ENCODE assay signal across 9 cellular contexts in genomic region chr11:77410076-77410827, GRCh38.
A peak's percentile ranks its signal among the peaks of the same experiment; 100 is the strongest.
DNase-seq lines count a peak whose midpoint lies in the region; ATAC-seq and TF ChIP-seq lines count a peak whose summit lies in the region.
"Had no signal": no experiment of that assay in that cellular context is flagged by ENCODE, and none has a peak within 500 bp of the region (broad histone marks: within the 10 kb centered on the region; RNA-seq: fewer than 3 reads in every experiment).

No MANE protein-coding gene starts in this region.

- H3K36me3 Mint-ChIP-seq in activated naive CD8-positive, alpha-beta T cell = peaks cover 6% of the 10 kb centered on the region
- H3K36me3 Mint-ChIP-seq in naive thymus-derived CD4-positive, alpha-beta T cell = peaks cover 0 to 22% (median 0%) of the 10 kb centered on the region in 5 donors

- H3K4me3 ChIP-seq in H7 (ENCODE audit: insufficient read depth, low read depth, low read length) = peak overlapping the region; percentile 76; the same call in 1 of the 2 replicates
- H3K4me3 ChIP-seq in naive thymus-derived CD4-positive, alpha-beta T cell (ENCODE audit: low read length) = no peak overlapping the region
- no peak overlapping the region for H3K4me3 ChIP-seq in BE2C (ENCODE audit: low read depth, low read length)

- H3K4me3 Mint-ChIP-seq in activated naive CD8-positive, alpha-beta T cell = peak overlapping the region; percentile 91
- peak overlapping the region; percentile 88 to 98 (median 94) for H3K4me3 Mint-ChIP-seq in naive thymus-derived CD4-positive, alpha-beta T cell

- H3K27me3 Mint-ChIP-seq in activated naive CD8-positive, alpha-beta T cell = no peaks in the 10 kb centered on the region
- H3K27me3 Mint-ChIP-seq in naive thymus-derived CD4-positive, alpha-beta T cell = no peaks in the 10 kb centered on the region

- H3K27ac ChIP-seq in naive thymus-derived CD4-positive, alpha-beta T cell (ENCODE audit: low read depth, low read length) = no peak overlapping the region

- ATAC-seq in naive thymus-derived CD4-positive, alpha-beta T cell = no peak

- intact Hi-C loops in naive thymus-derived CD4-positive, alpha-beta T cell (cut with micrococcal nuclease) = loop anchor here (5.0 to 10.0 kb wide), 3 partner anchors 137 to 365 kb away; partner anchors contain the start of gene CAPN5 (in 1 of the 2)

- peaks cover 51% of the 10 kb centered on the region for H3K4me1 Mint-ChIP-seq in activated naive CD8-positive, alpha-beta T cell (ENCODE audit: low read depth)
- peaks cover 33 to 54% (median 39%) of the 10 kb centered on the region in 7 donors for H3K4me1 Mint-ChIP-seq in naive thymus-derived CD4-positive, alpha-beta T cell

- POLR2A ChIA-PET in naive thymus-derived CD4-positive, alpha-beta T cell (lab: Charles Lee) = no interaction called here

- CTCF ChIA-PET in naive thymus-derived CD4-positive, alpha-beta T cell (lab: Charles Lee) = no interaction called here

- H3K4me1 ChIP-seq in naive thymus-derived CD4-positive, alpha-beta T cell (ENCODE audit: control insufficient read depth in 2 of 2, insufficient read depth in 2 of 2, low read length in 2 of 2) = peaks cover 14 to 26% of the 10 kb centered on the region in 2 donors
- peaks cover 14% of the 10 kb centered on the region for H3K4me1 ChIP-seq in BE2C

- TF ChIP-seq CTCF in BE2C (IDR thresholded peaks at IDR 0.05; ENCODE audit: low read depth, low read length) = no peak

- no peaks in the 10 kb centered on the region for H3K9me3 ChIP-seq in naive thymus-derived CD4-positive, alpha-beta T cell (ENCODE audit: control insufficient read depth in 2 of 3, low read length in 3 of 3)
- H3K9me3 ChIP-seq in BE2C = no peaks in the 10 kb centered on the region

- H3K27me3 ChIP-seq in H7 (ENCODE audit: control insufficient read depth, insufficient read depth, low read length) (no peaks in the 10 kb centered on the region), BE2C (no peaks in the 10 kb centered on the region)
- no peaks in the 10 kb centered on the region for H3K27me3 ChIP-seq in naive thymus-derived CD4-positive, alpha-beta T cell (ENCODE audit: control insufficient read depth in 2 of 2, insufficient read depth in 2 of 2, low read length in 2 of 2)

- no peaks in the 10 kb centered on the region for H3K9me3 Mint-ChIP-seq in activated naive CD8-positive, alpha-beta T cell (ENCODE audit: low read depth)
- H3K9me3 Mint-ChIP-seq in naive thymus-derived CD4-positive, alpha-beta T cell = no peaks in the 10 kb centered on the region

- peak overlapping the region; percentile 18 for H3K27ac Mint-ChIP-seq in activated naive CD8-positive, alpha-beta T cell
- H3K27ac Mint-ChIP-seq in naive thymus-derived CD4-positive, alpha-beta T cell = peak overlapping the region in 7 of 9 donors; percentile 16 to 94 (median 51)

- H3K36me3 ChIP-seq in H7 (replicated peaks; ENCODE audit: control insufficient read depth, insufficient read depth, low read length) (no peaks in the 10 kb centered on the region; the same call in 1 of the 2 replicates), BE2C (no peaks in the 10 kb centered on the region)
- no peaks in the 10 kb centered on the region for H3K36me3 ChIP-seq in naive thymus-derived CD4-positive, alpha-beta T cell (ENCODE audit: control insufficient read depth in 2 of 3, insufficient read depth in 3 of 3, low read length in 3 of 3)

- DNase-seq in CD1c-positive myeloid dendritic cell (ENCODE audit: extremely low spot score) = peak; percentile 34
- DNase-seq in H7 = no peak
- no peak for DNase-seq in naive thymus-derived CD4-positive, alpha-beta T cell
- no peak for DNase-seq in NCI-H1694 (lab: John Stamatoyannopoulos, UW)
- DNase-seq in BE2C = no peak
- no peak for DNase-seq in AG08395 (ENCODE audit: low spot score)
- DNase-seq in cerebellum (ENCODE audit: low spot score) = no peak
- DNase-seq: NCI-H1092 treated with DMSO at 0.1 percent for 48 hours had no signal
